Comparison of ENCODE assay signal across 12 cellular contexts in genomic region chr2:196696423-196697073, GRCh38. TPM values are rescaled to one million over a fixed set of nuclear protein-coding genes. Genes with fewer than 3 reads are reported as not detected.
A peak's percentile ranks its signal among the peaks of the same experiment; 100 is the strongest.
DNase-seq lines count a peak whose midpoint lies in the region; ATAC-seq and TF ChIP-seq lines count a peak whose summit lies in the region.
"Had no signal": no experiment of that assay in that cellular context is flagged by ENCODE, and none has a peak within 500 bp of the region (broad histone marks: within the 10 kb centered on the region; RNA-seq: fewer than 3 reads in every experiment).

No MANE protein-coding gene starts in this region.

- no peak for ATAC-seq in GM18498 (IDR thresholded peaks at IDR 0.05; ENCODE audit: unreplicated experiment)
- ATAC-seq: activated naive CD4-positive, alpha-beta T cell treated with anti-CD3 and anti-CD28 coated beads, Interleukin-2, amount 50 U/mL, for 72 hours had no signal

- H2AFZ ChIP-seq in hepatocyte: no peak overlapping the region

- H3K36me3 Mint-ChIP-seq in endothelial cell (ENCODE audit: low read depth, unreplicated experiment): no peaks in the 10 kb centered on the region
- H3K36me3 Mint-ChIP-seq: activated naive CD4-positive, alpha-beta T cell treated with anti-CD3 and anti-CD28 coated beads, Interleukin-2, amount 50 U/mL, for 72 hours; IgD-negative memory B cell had no signal

- peaks cover 10% of the 10 kb centered on the region for H3K4me1 Mint-ChIP-seq in endothelial cell (ENCODE audit: unreplicated experiment)
- H3K4me1 Mint-ChIP-seq: IgD-negative memory B cell had no signal

- no peaks in the 10 kb centered on the region for H3K4me1 ChIP-seq in hepatocyte (ENCODE audit: insufficient read depth)

- H3K27ac ChIP-seq in RWPE1 (no peak overlapping the region), hepatocyte (no peak overlapping the region)
- H3K27ac ChIP-seq: neutrophil had no signal

- H3K4me3 Mint-ChIP-seq in endothelial cell (ENCODE audit: unreplicated experiment): no peak overlapping the region
- H3K4me3 Mint-ChIP-seq: IgD-negative memory B cell had no signal

- no peaks in the 10 kb centered on the region for H3K79me2 ChIP-seq in hepatocyte

- H3K36me3 ChIP-seq in hepatocyte (replicated peaks; ENCODE audit: insufficient read depth, low read depth): no peaks in the 10 kb centered on the region
- H3K36me3 ChIP-seq: neutrophil had no signal

- no peak overlapping the region for H3K4me2 ChIP-seq in hepatocyte

- no peak overlapping the region for H3K27ac Mint-ChIP-seq in endothelial cell (ENCODE audit: unreplicated experiment)
- H3K27ac Mint-ChIP-seq: activated naive CD4-positive, alpha-beta T cell treated with anti-CD3 and anti-CD28 coated beads, Interleukin-2, amount 50 U/mL, for 72 hours; IgD-negative memory B cell had no signal

- no peaks in the 10 kb centered on the region for H3K9me2 ChIP-seq in hepatocyte (replicated peaks; ENCODE audit: insufficient read depth)

- H3K4me3 ChIP-seq in HFF-Myc (replicated peaks; ENCODE audit: low read depth, low read length) (no peak overlapping the region), hepatocyte (no peak overlapping the region)

- no peaks in the 10 kb centered on the region for H3K27me3 ChIP-seq in hepatocyte
- H3K27me3 ChIP-seq: neutrophil had no signal

- no peaks in the 10 kb centered on the region for H4K20me1 ChIP-seq in hepatocyte (ENCODE audit: insufficient read depth, poor library complexity, severe bottlenecking)

- H3K9me3 Mint-ChIP-seq in endothelial cell (ENCODE audit: unreplicated experiment): no peaks in the 10 kb centered on the region
- H3K9me3 Mint-ChIP-seq: activated naive CD4-positive, alpha-beta T cell treated with anti-CD3 and anti-CD28 coated beads, Interleukin-2, amount 50 U/mL, for 72 hours had no signal

- 55% methylated on average over 3 of the region's 3 CpGs for WGBS in hepatocyte (ENCODE audit: low lambda C conversion rate, missing lambda C conversion rate)

- DNase-seq in A172 (ENCODE audit: low spot score) (peak; percentile 71), HFF-Myc (ENCODE audit: extremely low read depth, low read depth) (peak; percentile 24), RWPE1 (ENCODE audit: low spot score) (peak; percentile 77), hepatocyte (ENCODE audit: low spot score) (peak; percentile 58), endothelial cell (ENCODE audit: low spot score) (no peak)
- DNase-seq in activated CD4-positive, alpha-beta T cell treated with anti-CD3 and anti-CD28 coated beads, Interleukin-2, amount 50 U/mL, for 48 hours: no peak
- no peak for DNase-seq in stimulated activated CD4-positive, alpha-beta T cell treated with anti-CD3 and anti-CD28 coated beads, Interleukin-1b, Interleukin-23, amount 100 ng/mL, for 48 hours
- DNase-seq: NK-92 treated with Interleukin-12 subunit alpha and Interleukin-12 subunit beta, amount 100 ng/mL, for 24 hours had no signal

- POLR2A ChIA-PET in RWPE1 (lab: Yijun Ruan, JAX; ENCODE audit: low non-redundant PET): no interaction called here

- no peaks in the 10 kb centered on the region for H3K9me3 ChIP-seq in hepatocyte (ENCODE audit: low read depth)
- H3K9me3 ChIP-seq: neutrophil had no signal

- TF ChIP-seq CTCF in HFF-Myc (IDR thresholded peaks at IDR 0.05; ENCODE audit: low read depth, low read length, missing control alignments): no peak
- TF ChIP-seq CTCF in RWPE1 (conservative IDR thresholded peaks at IDR 0.05; ENCODE audit: low read depth): no peak
- TF ChIP-seq CTCF in hepatocyte (IDR thresholded peaks at IDR 0.05; ENCODE audit: poor library complexity): no peak
- no peak for TF ChIP-seq CTCF in endothelial cell (IDR thresholded peaks at IDR 0.05; ENCODE audit: unreplicated experiment)

- CTCF ChIA-PET in RWPE1 (lab: Yijun Ruan, JAX): interaction anchor here (0.6 kb wide), 1 partner anchor 1236 kb away, joined by 4 read pairs; no protein-coding TSS in a partner anchor

- H3K27me3 Mint-ChIP-seq in endothelial cell (ENCODE audit: unreplicated experiment): peaks cover 2% of the 10 kb centered on the region
- H3K27me3 Mint-ChIP-seq: IgD-negative memory B cell had no signal

RNA-seq across cellular contexts. Expression of gene CCDC150, which starts 57.0 kb away (rescaled TPM):
- total RNA-seq in A172 (2014; rRNA removed; shearing (Covaris generic)): 4.4 and 6.9 TPM in 2 replicates
- total RNA-seq in hepatocyte (5.5 and 6.2 TPM in 2 replicates), endothelial cell (ENCODE audit: unreplicated experiment) (12.4 TPM)
- 5.5 and 6.6 TPM in 2 replicates for polyA plus RNA-seq in hepatocyte

Comparison
In these comparisons a context has a peak if more than half of its experiments do, and no peak if none do; other contexts are left out.
1. DNase-seq: peak in A172 (single experiment), HFF-Myc (single experiment), RWPE1 (single experiment) and hepatocyte (single experiment); none in activated CD4-positive, alpha-beta T cell treated with anti-CD3 and anti-CD28 coated beads, Interleukin-2, amount 50 U/mL, for 48 hours (0 of 2), endothelial cell (single experiment) and stimulated activated CD4-positive, alpha-beta T cell treated with anti-CD3 and anti-CD28 coated beads, Interleukin-1b, Interleukin-23, amount 100 ng/mL, for 48 hours (single experiment).